In the genomic region with DNA sequence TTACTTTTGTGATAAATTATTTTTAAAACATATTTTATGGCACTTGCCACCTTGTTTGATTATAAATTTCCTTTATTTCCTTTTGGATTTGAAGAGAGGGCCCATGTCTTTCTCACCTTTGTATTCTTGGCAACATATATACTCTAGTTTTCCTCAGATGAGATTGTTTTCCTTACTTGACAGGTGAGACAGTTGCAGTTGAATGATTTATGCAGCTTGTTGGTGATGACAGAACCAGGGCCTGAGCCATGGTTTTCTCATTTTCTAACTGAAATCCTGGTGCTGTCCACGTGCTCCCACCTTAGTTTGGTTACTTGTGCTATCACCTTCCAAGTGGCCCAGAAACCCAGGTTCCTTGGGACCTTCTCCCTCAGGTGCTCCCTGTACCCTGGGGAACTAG, we compare ENCODE assay signal across 31 cellular contexts.
"Had no signal": no experiment of that assay in that cellular context is flagged by ENCODE, and none has a peak within 500 bp of the region (broad histone marks: within the 10 kb centered on the region; RNA-seq: fewer than 3 reads in every experiment).

No MANE protein-coding gene starts in this region.

- H3K27me3 Mint-ChIP-seq: activated CD4-positive, alpha-beta memory T cell treated with anti-CD3 and anti-CD28 coated beads, Interleukin-2, amount 10 ng/mL, durations not matched to agents 7 days and 5 days had no signal

- H3K4me1 ChIP-seq: body of pancreas, breast epithelium, SJCRH30 had no signal

- FAIRE-seq: astrocyte had no signal

- H3K27ac ChIP-seq: adrenal gland, body of pancreas, breast epithelium, SJCRH30, SK-N-MC, WERI-Rb-1 had no signal

- H3K9me3 ChIP-seq: adrenal gland, body of pancreas, breast epithelium, MG63, SJCRH30 had no signal

- H3K27ac Mint-ChIP-seq: activated CD4-positive, alpha-beta memory T cell treated with anti-CD3 and anti-CD28 coated beads, Interleukin-2, amount 10 ng/mL, durations not matched to agents 7 days and 5 days; activated naive CD4-positive, alpha-beta T cell treated with anti-CD3 and anti-CD28 coated beads for 36 hours; activated naive CD4-positive, alpha-beta T cell treated with anti-CD3 and anti-CD28 coated beads, Interleukin-2, amount 50 U/mL, for 72 hours; activated T-helper 1 cell treated with anti-CD3 and anti-CD28 coated beads, Interleukin-12 subunit alpha, Interleukin-12 subunit beta, Interleukin-2, Interleukin-4 antibody, amounts not matched to agents 30 ng/mL and 10 ng/mL and 1 ng/mL, durations not matched to agents 14 hours and 24 hours and 36 hours had no signal

- H3K4me3 Mint-ChIP-seq: activated CD4-positive, alpha-beta memory T cell treated with anti-CD3 and anti-CD28 coated beads, Interleukin-2, amount 10 ng/mL, durations not matched to agents 7 days and 5 days; activated naive CD4-positive, alpha-beta T cell treated with anti-CD3 and anti-CD28 coated beads for 36 hours; activated T-helper 1 cell treated with anti-CD3 and anti-CD28 coated beads, Interleukin-12 subunit alpha, Interleukin-12 subunit beta, Interleukin-2, Interleukin-4 antibody, amounts not matched to agents 30 ng/mL and 10 ng/mL and 1 ng/mL, durations not matched to agents 14 hours and 24 hours and 36 hours had no signal

- DNase-seq: activated CD4-positive, alpha-beta memory T cell treated with anti-CD3 and anti-CD28 coated beads, Interleukin-2, amount 10 ng/mL, durations not matched to agents 7 days and 5 days; activated CD4-positive, alpha-beta T cell treated with anti-CD3 and anti-CD28 coated beads for 1 hour; activated CD4-positive, alpha-beta T cell treated with anti-CD3 and anti-CD28 coated beads for 48 hours; activated CD4-positive, CD25-positive, alpha-beta regulatory T cell; activated gamma-delta T cell treated with Interleukin-2 at 50 U/mL for 16 hours; activated naive CD4-positive, alpha-beta T cell treated with anti-CD3 and anti-CD28 coated beads for 36 hours; activated T-cell treated with anti-CD3 and anti-CD28 coated beads for 4 hours; adrenal gland; body of pancreas; Kasumi-1; KG1; MG63; NCI-H1048; NCI-H1105 treated with DMSO at 0.1 percent for 48 hours; NCI-H1436; NCI-H1694; NCI-H1930; NCI-H2081 treated with DMSO at 0.1 percent for 48 hours; NCI-H226; NCI-H446 treated with DMSO at 0.1 percent for 48 hours; NCI-H524; SHP77; SJCRH30; T1000; WERI-Rb-1 had no signal

- ATAC-seq: activated naive CD4-positive, alpha-beta T cell treated with anti-CD3 and anti-CD28 coated beads, Interleukin-2, amount 50 U/mL, for 72 hours; body of pancreas; Panc1 had no signal

- H3K36me3 ChIP-seq: adrenal gland, breast epithelium, MG63, SJCRH30, WERI-Rb-1 had no signal

- H3K4me3 ChIP-seq: adrenal gland, body of pancreas, breast epithelium, MG63, SJCRH30, SK-N-MC had no signal

- H3K27me3 ChIP-seq: adrenal gland, body of pancreas, breast epithelium, MG63, SJCRH30 had no signal
